32 cellular contexts compared by ENCODE assay signal in genomic region chr2:191357682-191358081, GRCh38.
"Had no signal": no experiment of that assay in that cellular context is flagged by ENCODE, and none has a peak within 500 bp of the region (broad histone marks: within the 10 kb centered on the region; RNA-seq: fewer than 3 reads in every experiment).

No MANE protein-coding gene starts in this region.

- H3K27ac ChIP-seq: cardiac muscle cell, colonic mucosa, epithelial cell of prostate, esophagus squamous epithelium, gastroesophageal sphincter had no signal

- H3K4me3 ChIP-seq: ascending aorta, breast epithelium, cardiac muscle cell, colonic mucosa, esophagus squamous epithelium, gastroesophageal sphincter had no signal

- H3K27me3 ChIP-seq: ascending aorta, breast epithelium, cardiac muscle cell, colonic mucosa, esophagus squamous epithelium, gastroesophageal sphincter had no signal

- H3K4me3 Mint-ChIP-seq: activated CD4-positive, alpha-beta memory T cell treated with anti-CD3 and anti-CD28 coated beads for 36 hours; activated CD4-positive, alpha-beta T cell treated with anti-CD3 and anti-CD28 coated beads for 36 hours; activated CD4-positive, alpha-beta T cell treated with anti-CD3 and anti-CD28 coated beads, Interleukin-2, amount 10 ng/mL, durations not matched to agents 24 days and 14 days; activated CD8-positive, alpha-beta memory T cell treated with anti-CD3 and anti-CD28 coated beads, Interleukin-2, amount 10 ng/mL, durations not matched to agents 7 days and 5 days; activated CD8-positive, alpha-beta T cell treated with anti-CD3 and anti-CD28 coated beads, Interleukin-2, amount 10 ng/mL, durations not matched to agents 7 days and 5 days; activated naive CD4-positive, alpha-beta T cell treated with anti-CD3 and anti-CD28 coated beads for 36 hours; activated naive CD4-positive, alpha-beta T cell treated with anti-CD3 and anti-CD28 coated beads, Interleukin-2, amount 50 U/mL, for 24 hours; activated naive CD8-positive, alpha-beta T cell treated with anti-CD3 and anti-CD28 coated beads, Interleukin-2, amount 10 ng/mL, durations not matched to agents 7 days and 5 days; activated T-helper 1 cell treated with anti-CD3 and anti-CD28 coated beads, Interleukin-12 subunit alpha, Interleukin-12 subunit beta, Interleukin-2, Interleukin-4 antibody, amounts not matched to agents 30 ng/mL and 10 ng/mL and 1 ng/mL, durations not matched to agents 14 hours and 24 hours and 36 hours; brain; T-helper 17 cell; T-helper 2 cell treated with Interferon-gamma antibody and Interleukin-4, amounts not matched to agents 5 μg/mL and 100 μg/mL, for 36 hours had no signal

- H3K27me3 Mint-ChIP-seq: activated CD4-positive, alpha-beta memory T cell treated with anti-CD3 and anti-CD28 coated beads for 36 hours; activated CD4-positive, alpha-beta T cell treated with anti-CD3 and anti-CD28 coated beads, Interleukin-2, amount 10 ng/mL, durations not matched to agents 24 days and 14 days; brain had no signal

- DNase-seq: activated CD4-positive, alpha-beta memory T cell treated with anti-CD3 and anti-CD28 coated beads for 36 hours; activated CD4-positive, alpha-beta T cell treated with anti-CD3 and anti-CD28 coated beads for 36 hours; activated CD4-positive, alpha-beta T cell treated with anti-CD3 and anti-CD28 coated beads, Interleukin-2, amount 10 ng/mL, durations not matched to agents 24 days and 14 days; activated CD4-positive, CD25-positive, alpha-beta regulatory T cell; activated CD4-positive, CD25-positive, alpha-beta regulatory T cell treated with anti-CD3 and anti-CD28 coated beads, Interleukin-2, amount 50 U/mL, for 72 hours; activated CD8-positive, alpha-beta memory T cell treated with anti-CD3 and anti-CD28 coated beads, Interleukin-2, amount 10 ng/mL, durations not matched to agents 7 days and 5 days; activated CD8-positive, alpha-beta memory T cell treated with anti-CD3 and anti-CD28 coated beads, Interleukin-2, amount 50 U/mL, for 4 hours; activated CD8-positive, alpha-beta T cell treated with anti-CD3 and anti-CD28 coated beads, Interleukin-2, amount 10 ng/mL, durations not matched to agents 7 days and 5 days; activated effector memory CD4-positive, alpha-beta T cell treated with anti-CD3 and anti-CD28 coated beads, Interleukin-2, amount 50 U/mL, for 16 hours; activated naive CD4-positive, alpha-beta T cell treated with anti-CD3 and anti-CD28 coated beads for 36 hours; activated naive CD8-positive, alpha-beta T cell treated with anti-CD3 and anti-CD28 coated beads, Interleukin-2, amount 10 ng/mL, durations not matched to agents 7 days and 5 days; activated T-cell treated with anti-CD3 and anti-CD28 coated beads, Interleukin-2, amount 50 U/mL, for 1 hour; activated T-cell treated with anti-CD3 and anti-CD28 coated beads, Interleukin-2, amount 50 U/mL, for 48 hours; central memory CD4-positive, alpha-beta T cell; cerebellar nuclear complex; colonic mucosa; effector CD8-positive, alpha-beta T cell; esophagus squamous epithelium; foreskin melanocyte; T-helper 1 cell; T-helper 17 cell; T1000 had no signal

- H3K4me1 ChIP-seq: breast epithelium, colonic mucosa, esophagus squamous epithelium had no signal

- ATAC-seq: activated CD4-positive, alpha-beta T cell treated with anti-CD3 and anti-CD28 coated beads for 36 hours; activated CD8-positive, alpha-beta memory T cell treated with anti-CD3 and anti-CD28 coated beads, Interleukin-2, amount 10 ng/mL, durations not matched to agents 7 days and 5 days; activated CD8-positive, alpha-beta T cell treated with anti-CD3 and anti-CD28 coated beads, Interleukin-2, amount 10 ng/mL, durations not matched to agents 7 days and 5 days; gastroesophageal sphincter; T-helper 17 cell had no signal

- H3K4me1 Mint-ChIP-seq: activated CD4-positive, alpha-beta T cell treated with anti-CD3 and anti-CD28 coated beads for 36 hours; activated CD4-positive, alpha-beta T cell treated with anti-CD3 and anti-CD28 coated beads, Interleukin-2, amount 10 ng/mL, durations not matched to agents 24 days and 14 days; activated naive CD4-positive, alpha-beta T cell treated with anti-CD3 and anti-CD28 coated beads, Interleukin-2, amount 50 U/mL, for 24 hours; brain; T-helper 17 cell had no signal

- H3K36me3 Mint-ChIP-seq: activated CD4-positive, alpha-beta memory T cell treated with anti-CD3 and anti-CD28 coated beads for 36 hours; activated CD8-positive, alpha-beta memory T cell treated with anti-CD3 and anti-CD28 coated beads, Interleukin-2, amount 10 ng/mL, durations not matched to agents 7 days and 5 days; activated naive CD4-positive, alpha-beta T cell treated with anti-CD3 and anti-CD28 coated beads, Interleukin-2, amount 50 U/mL, for 24 hours; activated naive CD8-positive, alpha-beta T cell treated with anti-CD3 and anti-CD28 coated beads, Interleukin-2, amount 10 ng/mL, durations not matched to agents 7 days and 5 days had no signal

- H3K27ac Mint-ChIP-seq: activated CD4-positive, alpha-beta memory T cell treated with anti-CD3 and anti-CD28 coated beads for 36 hours; activated CD4-positive, alpha-beta T cell treated with anti-CD3 and anti-CD28 coated beads for 36 hours; activated CD4-positive, alpha-beta T cell treated with anti-CD3 and anti-CD28 coated beads, Interleukin-2, amount 10 ng/mL, durations not matched to agents 24 days and 14 days; activated CD8-positive, alpha-beta memory T cell treated with anti-CD3 and anti-CD28 coated beads, Interleukin-2, amount 10 ng/mL, durations not matched to agents 7 days and 5 days; activated CD8-positive, alpha-beta T cell treated with anti-CD3 and anti-CD28 coated beads, Interleukin-2, amount 10 ng/mL, durations not matched to agents 7 days and 5 days; activated naive CD4-positive, alpha-beta T cell treated with anti-CD3 and anti-CD28 coated beads for 36 hours; activated naive CD4-positive, alpha-beta T cell treated with anti-CD3 and anti-CD28 coated beads, Interleukin-2, amount 50 U/mL, for 24 hours; activated naive CD8-positive, alpha-beta T cell treated with anti-CD3 and anti-CD28 coated beads, Interleukin-2, amount 10 ng/mL, durations not matched to agents 7 days and 5 days; activated T-helper 1 cell treated with anti-CD3 and anti-CD28 coated beads, Interleukin-12 subunit alpha, Interleukin-12 subunit beta, Interleukin-2, Interleukin-4 antibody, amounts not matched to agents 30 ng/mL and 10 ng/mL and 1 ng/mL, durations not matched to agents 14 hours and 24 hours and 36 hours; activated T-helper 2 cell treated with anti-CD3 and anti-CD28 coated beads, Interferon-gamma antibody, Interleukin-2, Interleukin-4, amounts not matched to agents 10 μg/mL and 5 μg/mL and 100 μg/mL, durations not matched to agents 14 hours and 24 hours and 36 hours; brain; T-helper 17 cell; T-helper 2 cell treated with Interferon-gamma antibody and Interleukin-4, amounts not matched to agents 5 μg/mL and 100 μg/mL, for 36 hours had no signal

- H3K9me3 Mint-ChIP-seq: activated CD4-positive, alpha-beta memory T cell treated with anti-CD3 and anti-CD28 coated beads for 36 hours; activated naive CD4-positive, alpha-beta T cell treated with anti-CD3 and anti-CD28 coated beads, Interleukin-2, amount 50 U/mL, for 24 hours; activated naive CD8-positive, alpha-beta T cell treated with anti-CD3 and anti-CD28 coated beads, Interleukin-2, amount 10 ng/mL, durations not matched to agents 7 days and 5 days; activated T-helper 2 cell treated with anti-CD3 and anti-CD28 coated beads, Interferon-gamma antibody, Interleukin-2, Interleukin-4, amounts not matched to agents 10 μg/mL and 5 μg/mL and 100 μg/mL, durations not matched to agents 14 hours and 24 hours and 36 hours had no signal

- H3K36me3 ChIP-seq: ascending aorta, breast epithelium, colonic mucosa, esophagus squamous epithelium, gastroesophageal sphincter had no signal

- H3K9me3 ChIP-seq: ascending aorta, breast epithelium, colonic mucosa, esophagus squamous epithelium, gastroesophageal sphincter had no signal
